Comparison of ENCODE assay signal across 8 cellular contexts in the genomic region with DNA sequence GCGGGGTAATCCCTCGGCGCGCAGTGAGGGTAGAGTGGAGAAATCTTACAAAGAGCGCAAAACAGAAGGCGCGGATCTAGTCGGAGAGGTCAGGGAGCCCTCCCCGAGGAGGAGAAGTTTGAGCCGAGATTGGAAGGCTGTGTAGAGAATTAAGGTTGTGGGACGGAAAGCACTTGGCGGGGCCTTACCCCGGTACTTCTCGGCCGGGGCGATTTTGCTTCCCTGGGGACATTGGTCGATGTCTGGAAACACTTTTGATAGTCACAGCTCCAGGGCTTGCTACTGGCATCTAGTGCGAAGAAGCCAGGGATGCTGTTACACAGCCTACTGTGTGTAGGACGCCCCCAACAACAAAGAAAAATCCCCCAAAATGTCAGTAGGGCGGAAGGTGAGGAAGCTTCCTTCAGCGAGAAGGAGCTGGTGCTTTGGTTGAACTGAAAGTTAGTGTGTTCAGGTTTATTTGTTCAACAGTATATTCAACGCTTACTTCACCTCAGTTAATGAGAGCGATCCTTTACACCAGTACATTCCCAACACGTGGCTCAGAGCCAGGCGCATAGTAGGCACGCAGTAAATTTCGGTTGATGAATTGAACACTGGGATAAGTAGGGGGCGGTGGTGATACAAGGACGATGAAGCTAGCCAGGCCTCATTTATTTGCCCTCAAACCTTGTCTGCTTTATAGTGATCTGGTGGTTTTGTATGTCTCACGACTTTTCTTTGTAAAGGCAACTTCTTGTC. TPM values are rescaled to one million over a fixed set of nuclear protein-coding genes. Genes with fewer than 3 reads are reported as not detected.
DNase-seq lines count a peak whose midpoint lies in the region; ATAC-seq and TF ChIP-seq lines count a peak whose summit lies in the region.

No MANE protein-coding gene starts in this region.

- peaks cover 57% of the 10 kb centered on the region for H3K79me2 ChIP-seq in SU-DHL-6 (ENCODE audit: insufficient read depth, low read length)

- peak overlapping the region; percentile 95 for H3K4me3 Mint-ChIP-seq in endothelial cell (ENCODE audit: unreplicated experiment)

- peak overlapping the region; percentile 87 for H2AFZ ChIP-seq in SU-DHL-6 (ENCODE audit: low read depth, low read length, severe bottlenecking)

- H3K4me1 Mint-ChIP-seq in endothelial cell (ENCODE audit: unreplicated experiment) = peaks cover 3% of the 10 kb centered on the region

- ATAC-seq in HG03039 (IDR thresholded peaks at IDR 0.05; ENCODE audit: unreplicated experiment) (peak; percentile 5), HG03565 (IDR thresholded peaks at IDR 0.05; ENCODE audit: unreplicated experiment) (no peak)

- H4K20me1 ChIP-seq in SU-DHL-6 (ENCODE audit: low read depth, low read length) = peaks cover 8% of the 10 kb centered on the region; the same call in 1 of the 2 replicates

- peak overlapping the region; percentile 15 for H3K27ac Mint-ChIP-seq in endothelial cell (ENCODE audit: unreplicated experiment)

- TF ChIP-seq CTCF in SU-DHL-6 (IDR thresholded peaks at IDR 0.05; ENCODE audit: insufficient read depth, low read length, poor library complexity, severe bottlenecking) (no peak), endothelial cell (IDR thresholded peaks at IDR 0.05; ENCODE audit: unreplicated experiment) (no peak)

- H3K9me2 ChIP-seq in SU-DHL-6 (replicated peaks; ENCODE audit: insufficient read depth, low read length) = no peaks in the 10 kb centered on the region

- H3K27me3 ChIP-seq in SU-DHL-6 (ENCODE audit: low read length) = no peaks in the 10 kb centered on the region

- H3K27me3 Mint-ChIP-seq in endothelial cell (ENCODE audit: unreplicated experiment) = peaks cover 3% of the 10 kb centered on the region

- H3K27ac ChIP-seq in SU-DHL-6 (ENCODE audit: low read depth, low read length) = peak overlapping the region; percentile 73

- peak overlapping the region; percentile 99 for H3K4me3 ChIP-seq in SU-DHL-6 (ENCODE audit: insufficient read depth, low read length, poor library complexity, severe bottlenecking)

- no peaks in the 10 kb centered on the region for H3K9me3 Mint-ChIP-seq in endothelial cell (ENCODE audit: unreplicated experiment)

- H3K4me2 ChIP-seq in SU-DHL-6 (ENCODE audit: low read depth, low read length, poor library complexity, severe bottlenecking) = peak overlapping the region; percentile 61

- H3K9me3 ChIP-seq in SU-DHL-6 (ENCODE audit: insufficient read depth, low read length) = no peaks in the 10 kb centered on the region

- H3F3A ChIP-seq in SU-DHL-6 (ENCODE audit: insufficient read depth) = no peaks in the 10 kb centered on the region; the same call in 1 of the 2 replicates

- H3K9ac ChIP-seq in SU-DHL-6 (ENCODE audit: low read length) = peak overlapping the region; percentile 98

- H3K36me3 Mint-ChIP-seq in endothelial cell (ENCODE audit: low read depth, unreplicated experiment) = no peaks in the 10 kb centered on the region

- 0 out of 2 replicates have a peak, but pooled peaks cover 2% of the 10 kb centered on the region for H3K36me3 ChIP-seq in SU-DHL-6 (ENCODE audit: low read length)

- peak; percentile 52 for DNase-seq in NCI-H82 (lab: John Stamatoyannopoulos, UW)
- no peak for DNase-seq in NCI-H82 treated with DMSO at 0.1 percent for 48 hours (lab: John Stamatoyannopoulos, UW; ENCODE audit: unreplicated experiment)
- DNase-seq in endothelial cell (ENCODE audit: low spot score) = no peak
- DNase-seq in myocyte (ENCODE audit: low read depth) = peak; percentile 22
- no peak for DNase-seq in NCI-H146 treated with DMSO at 0.1 percent for 48 hours (lab: John Stamatoyannopoulos, UW; ENCODE audit: unreplicated experiment)

RNA-seq across cellular contexts. Expression of gene CEP85, which starts 0.8 kb away (rescaled TPM):
- total RNA-seq in endothelial cell (ENCODE audit: unreplicated experiment) (9.7 TPM), myocyte (13.0 and 22.6 TPM in 2 replicates)
- 13.8 TPM for polyA plus RNA-seq in myocyte (2012)

RNA-seq across cellular contexts. Expression of gene CATSPER4, which starts 44.4 kb away (rescaled TPM):
- total RNA-seq in endothelial cell (ENCODE audit: unreplicated experiment) (not detected), myocyte (not detected in 2 replicates)
- not detected for polyA plus RNA-seq in myocyte (2012)

RNA-seq across cellular contexts. Expression of gene SH3BGRL3, which starts 45.1 kb away (rescaled TPM):
- total RNA-seq in endothelial cell (ENCODE audit: unreplicated experiment) = 226 TPM
- total RNA-seq in myocyte = 49.0 and 51.4 TPM in 2 replicates
- polyA plus RNA-seq in myocyte (2012) = 449 TPM

RNA-seq across cellular contexts. Expression of gene CNKSR1, which starts 57.5 kb away (rescaled TPM):
- total RNA-seq in endothelial cell (ENCODE audit: unreplicated experiment) (10.0 TPM), myocyte (0.36 and 0.62 TPM in 2 replicates)
- polyA plus RNA-seq in myocyte (2012) = 0.77 TPM

Comparison
In these comparisons a context has a peak if more than half of its experiments do, and no peak if none do; other contexts are left out.
1. DNase-seq: peak in NCI-H82 (single experiment) and myocyte (single experiment); none in NCI-H82 treated with DMSO at 0.1 percent for 48 hours (single experiment), endothelial cell (single experiment) and NCI-H146 treated with DMSO at 0.1 percent for 48 hours (single experiment).